In genomic region chr14:104462651-104463630, GRCh38 we compare ENCODE assay signal across 15 cellular contexts.
DNase-seq lines count a peak whose midpoint lies in the region; ATAC-seq, FAIRE-seq and TF ChIP-seq lines count a peak whose summit lies in the region.
"Had no signal": no experiment of that assay in that cellular context is flagged by ENCODE, and none has a peak within 500 bp of the region (broad histone marks: within the 10 kb centered on the region; RNA-seq: fewer than 3 reads in every experiment).

No MANE protein-coding gene starts in this region.

- ATAC-seq in GM21723 (IDR thresholded peaks at IDR 0.05; ENCODE audit: unreplicated experiment): no peak
- ATAC-seq: HCT116 had no signal

- no peak for TF ChIP-seq POLR2A in erythroblast (IDR thresholded peaks at IDR 0.05; ENCODE audit: low read length)

- CTCF ChIA-PET in CD4-positive, alpha-beta memory T cell (lab: Charles Lee; ENCODE audit: partially characterized antibody): no interaction called here

- no peak overlapping the region for H3K27ac ChIP-seq in CD4-positive, alpha-beta memory T cell (ENCODE audit: low read depth, low read length)

- H3K9me3 Mint-ChIP-seq in CD4-positive, alpha-beta memory T cell: peaks cover 0 to 3% (median 0%) of the 10 kb centered on the region in 8 donors
- H3K9me3 Mint-ChIP-seq in mesothelial cell of epicardium: no peaks in the 10 kb centered on the region
- H3K9me3 Mint-ChIP-seq: activated T-cell treated with anti-CD3 and anti-CD28 coated beads, Interleukin-2, amount 50 U/mL, for 24 hours; T-helper 1 cell treated with Interleukin-12 subunit alpha and Interleukin-12 subunit beta and Interleukin-4 antibody, amounts not matched to agents 30 μg/mL and 1 μg/mL, for 36 hours had no signal

- H3K36me3 Mint-ChIP-seq in CD4-positive, alpha-beta memory T cell: no peaks in the 10 kb centered on the region
- H3K36me3 Mint-ChIP-seq in mesothelial cell of epicardium: no peaks in the 10 kb centered on the region
- H3K36me3 Mint-ChIP-seq: CD14-positive monocyte had no signal

- H3K4me1 ChIP-seq in CD4-positive, alpha-beta memory T cell (ENCODE audit: insufficient read depth, low read length): no peaks in the 10 kb centered on the region

- no peak for TF ChIP-seq CTCF in mesothelial cell of epicardium (IDR thresholded peaks at IDR 0.05; ENCODE audit: unreplicated experiment)

- H3K9me3 ChIP-seq in CD4-positive, alpha-beta memory T cell (ENCODE audit: control insufficient read depth in 1 of 2, low read length in 2 of 2): no peaks in the 10 kb centered on the region

- POLR2A ChIA-PET in CD4-positive, alpha-beta memory T cell (lab: Charles Lee; ENCODE audit: partially characterized antibody): no interaction called here

- no peak overlapping the region for H3K27ac Mint-ChIP-seq in CD4-positive, alpha-beta memory T cell
- no peak overlapping the region for H3K27ac Mint-ChIP-seq in mesothelial cell of epicardium
- H3K27ac Mint-ChIP-seq: activated T-cell treated with anti-CD3 and anti-CD28 coated beads, Interleukin-2, amount 50 U/mL, for 24 hours; CD14-positive monocyte; T-helper 1 cell treated with Interleukin-12 subunit alpha and Interleukin-12 subunit beta and Interleukin-4 antibody, amounts not matched to agents 30 μg/mL and 1 μg/mL, for 36 hours had no signal

- H3K4me3 Mint-ChIP-seq in CD4-positive, alpha-beta memory T cell: peak overlapping the region in 5 of 8 donors; percentile 8 to 37 (median 14)
- H3K4me3 Mint-ChIP-seq in mesothelial cell of epicardium: peak overlapping the region; percentile 5
- H3K4me3 Mint-ChIP-seq: activated T-cell treated with anti-CD3 and anti-CD28 coated beads, Interleukin-2, amount 50 U/mL, for 24 hours; T-helper 1 cell treated with Interleukin-12 subunit alpha and Interleukin-12 subunit beta and Interleukin-4 antibody, amounts not matched to agents 30 μg/mL and 1 μg/mL, for 36 hours had no signal

- H3K4me3 ChIP-seq in CD4-positive, alpha-beta memory T cell (ENCODE audit: low read length in 2 of 2): no peak overlapping the region

- FAIRE-seq in A204.1 (lab: Jason Lieb, UNC): peak; percentile 48

- DNase-seq in CD4-positive, alpha-beta memory T cell: no peak
- peak; percentile 28 for DNase-seq in SW480 (ENCODE audit: low spot score)
- peak in 1 of 2 experiments; percentile 29 for DNase-seq in mesothelial cell of epicardium (ENCODE audit: low spot score in 2 of 2, unreplicated experiment in 2 of 2)
- DNase-seq in H4 (ENCODE audit: low spot score): no peak
- no peak for DNase-seq in erythroblast (lab: John Stamatoyannopoulos, UW)
- DNase-seq: activated T-cell treated with anti-CD3 and anti-CD28 coated beads, Interleukin-2, amount 50 U/mL, for 24 hours; cerebellar nuclear complex; mesendoderm; NCI-H1417 treated with DMSO at 0.1 percent for 48 hours; stimulated activated naive CD4-positive, alpha-beta T cell treated with Interleukin-2 at 50 U/mL for 16 hours had no signal

- no peaks in the 10 kb centered on the region for H3K36me3 ChIP-seq in CD4-positive, alpha-beta memory T cell (ENCODE audit: insufficient read depth, low read length)

- H3K4me1 Mint-ChIP-seq in CD4-positive, alpha-beta memory T cell: peaks cover 7 to 17% (median 13%) of the 10 kb centered on the region in 4 donors
- peaks cover 10% of the 10 kb centered on the region for H3K4me1 Mint-ChIP-seq in mesothelial cell of epicardium
- H3K4me1 Mint-ChIP-seq: CD14-positive monocyte had no signal

- H3K27me3 ChIP-seq in CD4-positive, alpha-beta memory T cell (ENCODE audit: insufficient read depth, low read length): peaks cover 11% of the 10 kb centered on the region

- H3K27me3 Mint-ChIP-seq in CD4-positive, alpha-beta memory T cell: peaks cover 41 to 42% of the 10 kb centered on the region in 2 donors
- H3K27me3 Mint-ChIP-seq in mesothelial cell of epicardium (ENCODE audit: low read depth): peaks cover 90% of the 10 kb centered on the region

- intact Hi-C loops in CD4-positive, alpha-beta memory T cell (cut with micrococcal nuclease): no loop called here
